18 cellular contexts compared by ENCODE assay signal in genomic region chr1:198842686-198843085, GRCh38.
DNase-seq lines count a peak whose midpoint lies in the region; ATAC-seq, FAIRE-seq and TF ChIP-seq lines count a peak whose summit lies in the region.
"Had no signal": no experiment of that assay in that cellular context is flagged by ENCODE, and none has a peak within 500 bp of the region (broad histone marks: within the 10 kb centered on the region; RNA-seq: fewer than 3 reads in every experiment).

No MANE protein-coding gene starts in this region.

- no peaks in the 10 kb centered on the region for H3K27me3 Mint-ChIP-seq in stimulated activated naive CD8-positive, alpha-beta T cell treated with anti-CD3 and anti-CD28 coated beads, Interleukin-15, amount 100 ng/mL, for 72 hours
- H3K27me3 Mint-ChIP-seq: CD4-positive, alpha-beta memory T cell had no signal

- H2AFZ ChIP-seq in smooth muscle cell (ENCODE audit: low read depth) = no peak overlapping the region

- H2BK15ac ChIP-seq in mesendoderm (replicated peaks; ENCODE audit: low read depth) = no peak overlapping the region

- H3K9ac ChIP-seq in mesendoderm (ENCODE audit: low read length) = no peak overlapping the region
- no peak overlapping the region for H3K9ac ChIP-seq in smooth muscle cell (ENCODE audit: low read depth)
- H3K9ac ChIP-seq: BLaER1 had no signal

- FAIRE-seq in D721Med (lab: Jason Lieb, UNC) = peak; percentile 90
- FAIRE-seq: GM12878, GM19239, H1, HepG2 had no signal

- H3K27ac ChIP-seq in mesendoderm (ENCODE audit: low read depth, low read length) = no peak overlapping the region
- H3K27ac ChIP-seq in smooth muscle cell (ENCODE audit: low read depth) = peak overlapping the region; percentile 19
- H3K27ac ChIP-seq: BLaER1 had no signal

- H3K4me3 Mint-ChIP-seq in stimulated activated naive CD8-positive, alpha-beta T cell treated with anti-CD3 and anti-CD28 coated beads, Interleukin-15, amount 100 ng/mL, for 72 hours = no peak overlapping the region
- H3K4me3 Mint-ChIP-seq: CD14-positive monocyte; CD4-positive, alpha-beta memory T cell; H9 had no signal

- no peak overlapping the region for H2BK120ac ChIP-seq in mesendoderm (ENCODE audit: low read depth, low read length)

- peaks cover 34% of the 10 kb centered on the region for H3F3A ChIP-seq in smooth muscle cell (ENCODE audit: low read depth)

- H3K79me1 ChIP-seq in mesendoderm (ENCODE audit: low read length) = no peaks in the 10 kb centered on the region

- no peak overlapping the region for H3K23ac ChIP-seq in mesendoderm (ENCODE audit: low read length)

- no peak overlapping the region for H3K27ac Mint-ChIP-seq in stimulated activated naive CD8-positive, alpha-beta T cell treated with anti-CD3 and anti-CD28 coated beads, Interleukin-15, amount 100 ng/mL, for 72 hours
- H3K27ac Mint-ChIP-seq: CD4-positive, alpha-beta memory T cell; H9 had no signal

- H3K18ac ChIP-seq in mesendoderm (ENCODE audit: low read length) = no peak overlapping the region

- H4K20me1 ChIP-seq in smooth muscle cell (ENCODE audit: low read depth) = peaks cover 42% of the 10 kb centered on the region
- H4K20me1 ChIP-seq: BLaER1 had no signal

- H4K8ac ChIP-seq in mesendoderm (ENCODE audit: low read depth, low read length) = no peak overlapping the region

- H3K4me1 ChIP-seq in mesendoderm (ENCODE audit: control insufficient read depth, low read depth, low read length) = no peaks in the 10 kb centered on the region
- no peaks in the 10 kb centered on the region for H3K4me1 ChIP-seq in smooth muscle cell (ENCODE audit: low read depth)
- H3K4me1 ChIP-seq: BLaER1 had no signal

- no peaks in the 10 kb centered on the region for H3K9me3 ChIP-seq in smooth muscle cell (replicated peaks; ENCODE audit: low read depth)
- H3K9me3 ChIP-seq: BLaER1 had no signal

- H3K4ac ChIP-seq in mesendoderm (ENCODE audit: low read depth, low read length) = no peak overlapping the region

- no peaks in the 10 kb centered on the region for H3K4me1 Mint-ChIP-seq in stimulated activated naive CD8-positive, alpha-beta T cell treated with anti-CD3 and anti-CD28 coated beads, Interleukin-15, amount 100 ng/mL, for 72 hours
- H3K4me1 Mint-ChIP-seq: CD4-positive, alpha-beta memory T cell; H9 had no signal

- no peaks in the 10 kb centered on the region for H3K79me2 ChIP-seq in mesendoderm (ENCODE audit: control insufficient read depth, insufficient read depth, low read length)
- H3K79me2 ChIP-seq in smooth muscle cell (ENCODE audit: low read depth) = peaks cover 22% of the 10 kb centered on the region

- H2BK5ac ChIP-seq in mesendoderm (ENCODE audit: low read length) = no peak overlapping the region

- no peak overlapping the region for H4K5ac ChIP-seq in mesendoderm (ENCODE audit: low read length)

- no peaks in the 10 kb centered on the region for H3K36me3 ChIP-seq in mesendoderm (ENCODE audit: control insufficient read depth, insufficient read depth, low read length)
- peaks cover 14% of the 10 kb centered on the region for H3K36me3 ChIP-seq in smooth muscle cell (ENCODE audit: low read depth)

- ATAC-seq in stimulated activated naive CD8-positive, alpha-beta T cell treated with anti-CD3 and anti-CD28 coated beads, Interleukin-15, amount 100 ng/mL, for 72 hours = no peak
- ATAC-seq: GM12878, HepG2 had no signal

- H3K56ac ChIP-seq in mesendoderm (ENCODE audit: low read length) = no peak overlapping the region

- no peak overlapping the region for H2AK5ac ChIP-seq in mesendoderm (ENCODE audit: low read length)

- no CpG with 5 or more reads among the region's 2 CpGs for WGBS in mesendoderm (ENCODE audit: extremely low coverage, insufficient coverage, low lambda C conversion rate)
- WGBS in smooth muscle cell (ENCODE audit: low lambda C conversion rate) = 92% methylated on average over 2 of the region's 2 CpGs

- H3K9me3 Mint-ChIP-seq in stimulated activated naive CD8-positive, alpha-beta T cell treated with anti-CD3 and anti-CD28 coated beads, Interleukin-15, amount 100 ng/mL, for 72 hours = peaks cover 7 to 14% of the 10 kb centered on the region in 2 donors
- H3K9me3 Mint-ChIP-seq: CD4-positive, alpha-beta memory T cell; H9 had no signal

- no peak overlapping the region for H3K4me3 ChIP-seq in mesendoderm (ENCODE audit: low read length)
- no peak overlapping the region for H3K4me3 ChIP-seq in smooth muscle cell
- H3K4me3 ChIP-seq: BLaER1, GM12878 had no signal

- TF ChIP-seq CTCF in D721Med (IDR thresholded peaks at IDR 0.05; ENCODE audit: insufficient read depth, missing control alignments) (no peak), smooth muscle cell (IDR thresholded peaks at IDR 0.05; ENCODE audit: borderline replicate concordance, insufficient read depth, poor library complexity, severe bottlenecking) (no peak)

- H3K4me2 ChIP-seq in mesendoderm (ENCODE audit: low read length) = no peak overlapping the region
- H3K4me2 ChIP-seq in smooth muscle cell = no peak overlapping the region
- H3K4me2 ChIP-seq: BLaER1 had no signal

- DNase-seq in D721Med (ENCODE audit: insufficient read length, low spot score) (no peak), NCI-H82 (lab: John Stamatoyannopoulos, UW) (peak; percentile 69), mesendoderm (peak; percentile 6), smooth muscle cell (lab: John Stamatoyannopoulos, UW; ENCODE audit: unreplicated experiment) (no peak), NCI-H1092 treated with DMSO at 0.1 percent for 48 hours (lab: John Stamatoyannopoulos, UW) (no peak), ureter (ENCODE audit: low spot score) (no peak)
- DNase-seq in stimulated activated naive CD8-positive, alpha-beta T cell treated with anti-CD3 and anti-CD28 coated beads, Interleukin-15, amount 100 ng/mL, for 72 hours = no peak
- DNase-seq: 8988T; CD4-positive, alpha-beta memory T cell; DMS79 treated with DMSO at 0.1 percent for 48 hours; EL; H9 had no signal

- H3K27me3 ChIP-seq in mesendoderm (ENCODE audit: insufficient read depth, low read length, poor library complexity) (no peaks in the 10 kb centered on the region), smooth muscle cell (ENCODE audit: low read depth) (no peaks in the 10 kb centered on the region)
- H3K27me3 ChIP-seq: BLaER1 had no signal

Comparison
In these comparisons a context has a peak if more than half of its experiments do, and no peak if none do; other contexts are left out.
1. DNase-seq: peak in NCI-H82 (single experiment) and mesendoderm (single experiment); none in D721Med (single experiment), smooth muscle cell (single experiment), NCI-H1092 treated with DMSO at 0.1 percent for 48 hours (single experiment), stimulated activated naive CD8-positive, alpha-beta T cell treated with anti-CD3 and anti-CD28 coated beads, Interleukin-15, amount 100 ng/mL, for 72 hours (0 of 2) and ureter (single experiment).